ENCODE assay signal across 1 cellular context in the genomic region with DNA sequence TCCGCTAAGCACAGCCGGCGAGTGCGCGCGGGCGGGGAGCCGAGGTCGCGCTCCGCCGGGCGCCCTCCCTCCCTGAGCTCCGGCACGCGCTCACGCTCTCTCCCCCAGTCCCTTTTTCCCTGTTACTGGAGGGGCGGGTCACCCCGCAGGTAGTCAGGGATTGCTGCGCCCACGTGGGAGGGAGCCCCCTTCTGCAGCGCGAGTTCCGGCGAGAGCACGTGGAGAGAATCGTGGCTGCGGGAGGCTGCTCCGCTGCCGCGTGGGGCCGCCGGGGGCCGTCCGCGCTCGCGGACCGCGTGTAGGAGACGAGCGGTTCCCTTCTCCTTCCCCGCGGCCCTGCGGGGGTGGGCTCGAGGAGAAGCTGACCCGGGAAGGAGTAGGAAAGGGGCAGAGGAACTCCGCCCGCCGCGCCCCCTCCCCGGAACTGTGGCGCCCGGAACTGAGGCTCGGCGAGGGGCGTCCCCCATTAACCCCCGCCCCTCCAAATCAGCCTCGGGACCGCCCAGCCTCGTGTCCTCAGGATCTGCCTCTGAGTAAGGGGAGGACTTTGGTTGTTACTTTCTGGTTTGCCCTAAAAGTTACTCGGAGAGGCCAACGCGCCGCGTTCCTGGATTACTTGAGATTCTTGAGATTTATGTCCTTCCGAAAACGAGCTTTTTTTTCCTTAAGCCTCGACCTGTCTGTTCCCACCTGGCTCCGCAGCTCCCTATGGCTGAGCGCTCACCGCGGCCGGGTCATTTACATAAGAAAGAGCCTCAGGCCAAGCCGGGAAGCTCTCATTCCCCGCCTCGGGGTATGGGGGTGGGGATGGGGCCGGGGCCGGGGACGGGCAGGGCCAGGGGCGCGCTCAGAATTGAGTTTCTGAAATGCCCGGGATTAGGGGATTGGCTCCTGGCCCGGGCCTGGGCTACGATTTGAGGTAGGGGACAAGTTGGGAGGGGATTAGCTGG.
A peak's percentile ranks its signal among the peaks of the same experiment; 100 is the strongest.
TF ChIP-seq lines count a peak whose summit lies in the region.

No MANE protein-coding gene starts in this region.

TF ChIP-seq in K562, 482 proteins besides CTCF, POLR2A, EP300 and RAD21 (continued from another document):
- TF ChIP-seq, protein P1, sequence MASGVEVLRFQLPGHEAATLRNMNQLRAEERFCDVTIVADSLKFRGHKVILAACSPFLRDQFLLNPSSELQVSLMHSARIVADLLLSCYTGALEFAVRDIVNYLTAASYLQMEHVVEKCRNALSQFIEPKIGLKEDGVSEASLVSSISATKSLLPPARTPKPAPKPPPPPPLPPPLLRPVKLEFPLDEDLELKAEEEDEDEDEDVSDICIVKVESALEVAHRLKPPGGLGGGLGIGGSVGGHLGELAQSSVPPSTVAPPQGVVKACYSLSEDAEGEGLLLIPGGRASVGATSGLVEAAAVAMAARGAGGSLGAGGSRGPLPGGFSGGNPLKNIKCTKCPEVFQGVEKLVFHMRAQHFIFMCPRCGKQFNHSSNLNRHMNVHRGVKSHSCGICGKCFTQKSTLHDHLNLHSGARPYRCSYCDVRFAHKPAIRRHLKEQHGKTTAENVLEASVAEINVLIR (CRISPR knock-in tag; IDR thresholded peaks at IDR 0.05), result no peak
- TF ChIP-seq ZNF239 (CRISPR knock-in tag; IDR thresholded peaks at IDR 0.05) (no peak), RBM14 (IDR thresholded peaks at IDR 0.05; ENCODE audit: borderline replicate concordance, insufficient read depth, low read depth, low read length) (no peak), BRF1 (IDR thresholded peaks at IDR 0.05; ENCODE audit: borderline replicate concordance, extremely low read depth, insufficient read length) (no peak), ZNF408 (CRISPR knock-in tag; IDR thresholded peaks at IDR 0.05; ENCODE audit: low read depth) (no peak), RFX1 (IDR thresholded peaks at IDR 0.05) (no peak), CBX3 (IDR thresholded peaks at IDR 0.05; ENCODE audit: borderline replicate concordance in 1 of 2, low read length in 2 of 2) (no peak), KDM5B (IDR thresholded peaks at IDR 0.05; ENCODE audit: insufficient replicate concordance, low read depth, low read length) (peak; percentile 14), ATF7 (IDR thresholded peaks at IDR 0.05) (peak; percentile 63), TRIM28 (IDR thresholded peaks at IDR 0.05) (no peak), JUN (IDR thresholded peaks at IDR 0.05; ENCODE audit: borderline replicate concordance, low read depth, low read length) (no peak), JUN (CRISPR knock-in tag; IDR thresholded peaks at IDR 0.05; ENCODE audit: borderline replicate concordance) (no peak), SNAPC5 (CRISPR knock-in tag; IDR thresholded peaks at IDR 0.05) (no peak), RB1 (IDR thresholded peaks at IDR 0.05; ENCODE audit: low read depth) (no peak), HNRNPUL1 (IDR thresholded peaks at IDR 0.05; ENCODE audit: low read length) (no peak), PTTG1 (tag; IDR thresholded peaks at IDR 0.05; ENCODE audit: low read depth) (no peak), MITF (IDR thresholded peaks at IDR 0.05) (no peak), ZNF79 (CRISPR knock-in tag; IDR thresholded peaks at IDR 0.05; ENCODE audit: low read depth) (no peak)
- TF ChIP-seq, protein P2, sequence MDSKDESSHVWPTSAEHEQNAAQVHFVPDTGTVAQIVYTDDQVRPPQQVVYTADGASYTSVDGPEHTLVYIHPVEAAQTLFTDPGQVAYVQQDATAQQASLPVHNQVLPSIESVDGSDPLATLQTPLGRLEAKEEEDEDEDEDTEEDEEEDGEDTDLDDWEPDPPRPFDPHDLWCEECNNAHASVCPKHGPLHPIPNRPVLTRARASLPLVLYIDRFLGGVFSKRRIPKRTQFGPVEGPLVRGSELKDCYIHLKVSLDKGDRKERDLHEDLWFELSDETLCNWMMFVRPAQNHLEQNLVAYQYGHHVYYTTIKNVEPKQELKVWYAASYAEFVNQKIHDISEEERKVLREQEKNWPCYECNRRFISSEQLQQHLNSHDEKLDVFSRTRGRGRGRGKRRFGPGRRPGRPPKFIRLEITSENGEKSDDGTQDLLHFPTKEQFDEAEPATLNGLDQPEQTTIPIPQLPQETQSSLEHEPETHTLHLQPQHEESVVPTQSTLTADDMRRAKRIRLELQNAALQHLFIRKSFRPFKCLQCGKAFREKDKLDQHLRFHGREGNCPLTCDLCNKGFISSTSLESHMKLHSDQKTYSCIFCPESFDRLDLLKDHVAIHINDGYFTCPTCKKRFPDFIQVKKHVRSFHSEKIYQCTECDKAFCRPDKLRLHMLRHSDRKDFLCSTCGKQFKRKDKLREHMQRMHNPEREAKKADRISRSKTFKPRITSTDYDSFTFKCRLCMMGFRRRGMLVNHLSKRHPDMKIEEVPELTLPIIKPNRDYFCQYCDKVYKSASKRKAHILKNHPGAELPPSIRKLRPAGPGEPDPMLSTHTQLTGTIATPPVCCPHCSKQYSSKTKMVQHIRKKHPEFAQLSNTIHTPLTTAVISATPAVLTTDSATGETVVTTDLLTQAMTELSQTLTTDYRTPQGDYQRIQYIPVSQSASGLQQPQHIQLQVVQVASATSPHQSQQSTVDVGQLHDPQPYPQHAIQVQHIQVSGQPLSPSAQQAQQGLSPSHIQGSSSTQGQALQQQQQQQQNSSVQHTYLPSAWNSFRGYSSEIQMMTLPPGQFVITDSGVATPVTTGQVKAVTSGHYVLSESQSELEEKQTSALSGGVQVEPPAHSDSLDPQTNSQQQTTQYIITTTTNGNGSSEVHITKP (IDR thresholded peaks at IDR 0.05; ENCODE audit: partially characterized antibody), result peak; percentile 97
- TF ChIP-seq, protein P3, sequence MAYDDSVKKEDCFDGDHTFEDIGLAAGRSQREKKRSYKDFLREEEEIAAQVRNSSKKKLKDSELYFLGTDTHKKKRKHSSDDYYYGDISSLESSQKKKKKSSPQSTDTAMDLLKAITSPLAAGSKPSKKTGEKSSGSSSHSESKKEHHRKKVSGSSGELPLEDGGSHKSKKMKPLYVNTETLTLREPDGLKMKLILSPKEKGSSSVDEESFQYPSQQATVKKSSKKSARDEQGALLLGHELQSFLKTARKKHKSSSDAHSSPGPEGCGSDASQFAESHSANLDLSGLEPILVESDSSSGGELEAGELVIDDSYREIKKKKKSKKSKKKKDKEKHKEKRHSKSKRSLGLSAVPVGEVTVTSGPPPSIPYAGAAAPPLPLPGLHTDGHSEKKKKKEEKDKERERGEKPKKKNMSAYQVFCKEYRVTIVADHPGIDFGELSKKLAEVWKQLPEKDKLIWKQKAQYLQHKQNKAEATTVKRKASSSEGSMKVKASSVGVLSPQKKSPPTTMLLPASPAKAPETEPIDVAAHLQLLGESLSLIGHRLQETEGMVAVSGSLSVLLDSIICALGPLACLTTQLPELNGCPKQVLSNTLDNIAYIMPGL (CRISPR knock-in tag; IDR thresholded peaks at IDR 0.05), result 0 out of 2 replicates have a peak, but pooled peaks have one; percentile 42
- TF ChIP-seq, protein P4, sequence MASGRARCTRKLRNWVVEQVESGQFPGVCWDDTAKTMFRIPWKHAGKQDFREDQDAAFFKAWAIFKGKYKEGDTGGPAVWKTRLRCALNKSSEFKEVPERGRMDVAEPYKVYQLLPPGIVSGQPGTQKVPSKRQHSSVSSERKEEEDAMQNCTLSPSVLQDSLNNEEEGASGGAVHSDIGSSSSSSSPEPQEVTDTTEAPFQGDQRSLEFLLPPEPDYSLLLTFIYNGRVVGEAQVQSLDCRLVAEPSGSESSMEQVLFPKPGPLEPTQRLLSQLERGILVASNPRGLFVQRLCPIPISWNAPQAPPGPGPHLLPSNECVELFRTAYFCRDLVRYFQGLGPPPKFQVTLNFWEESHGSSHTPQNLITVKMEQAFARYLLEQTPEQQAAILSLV (tag; IDR thresholded peaks at IDR 0.05), result no peak
- TF ChIP-seq, protein P5, sequence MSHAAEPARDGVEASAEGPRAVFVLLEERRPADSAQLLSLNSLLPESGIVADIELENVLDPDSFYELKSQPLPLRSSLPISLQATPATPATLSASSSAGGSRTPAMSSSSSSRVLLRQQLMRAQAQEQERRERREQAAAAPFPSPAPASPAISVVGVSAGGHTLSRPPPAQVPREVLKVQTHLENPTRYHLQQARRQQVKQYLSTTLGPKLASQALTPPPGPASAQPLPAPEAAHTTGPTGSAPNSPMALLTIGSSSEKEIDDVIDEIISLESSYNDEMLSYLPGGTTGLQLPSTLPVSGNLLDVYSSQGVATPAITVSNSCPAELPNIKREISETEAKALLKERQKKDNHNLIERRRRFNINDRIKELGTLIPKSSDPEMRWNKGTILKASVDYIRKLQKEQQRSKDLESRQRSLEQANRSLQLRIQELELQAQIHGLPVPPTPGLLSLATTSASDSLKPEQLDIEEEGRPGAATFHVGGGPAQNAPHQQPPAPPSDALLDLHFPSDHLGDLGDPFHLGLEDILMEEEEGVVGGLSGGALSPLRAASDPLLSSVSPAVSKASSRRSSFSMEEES (CRISPR knock-in tag; IDR thresholded peaks at IDR 0.05), result no peak
TF ChIP-seq in K562: peak in this region for 72.
